18 cellular contexts compared by ENCODE assay signal in the genomic region with DNA sequence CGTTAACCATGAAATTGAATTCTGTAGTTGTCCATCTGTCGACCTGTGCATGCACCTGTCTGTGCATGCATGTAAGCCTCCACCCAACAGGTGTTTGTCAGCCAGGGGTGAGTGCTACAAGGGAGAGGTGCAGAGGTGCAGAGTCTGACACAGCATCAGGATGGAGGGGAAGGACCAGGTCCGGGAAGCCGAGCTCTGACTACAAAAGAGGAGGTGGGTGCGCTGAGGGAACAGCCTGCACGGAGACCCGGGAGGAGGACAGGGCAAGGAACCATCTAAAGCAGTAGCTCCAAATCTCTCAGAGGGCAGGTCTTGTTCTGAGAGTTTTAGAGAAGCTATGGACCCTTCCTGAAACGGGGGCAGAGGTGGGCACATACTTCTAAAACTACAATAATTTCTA.
"Had no signal": no experiment of that assay in that cellular context is flagged by ENCODE, and none has a peak within 500 bp of the region (broad histone marks: within the 10 kb centered on the region; RNA-seq: fewer than 3 reads in every experiment).

No MANE protein-coding gene starts in this region.

- H3K4me3 ChIP-seq: cardiac muscle cell, colonic mucosa, pancreas, tibial artery had no signal

- H3K36me3 ChIP-seq: cardiac muscle cell, colonic mucosa had no signal

- H3K27ac Mint-ChIP-seq: activated CD4-positive, alpha-beta memory T cell treated with anti-CD3 and anti-CD28 coated beads, Interleukin-2, amount 10 ng/mL, durations not matched to agents 7 days and 5 days; activated CD4-positive, alpha-beta T cell treated with anti-CD3 and anti-CD28 coated beads for 36 hours; immature natural killer cell had no signal

- H3K27ac ChIP-seq: cardiac muscle cell, colonic mucosa, pancreas, tibial artery, WERI-Rb-1 had no signal

- H3K9me3 Mint-ChIP-seq: activated CD4-positive, alpha-beta memory T cell treated with anti-CD3 and anti-CD28 coated beads, Interleukin-2, amount 10 ng/mL, durations not matched to agents 7 days and 5 days; activated T-cell treated with anti-CD3 and anti-CD28 coated beads, Interleukin-2, amount 50 U/mL, for 4 hours; immature natural killer cell; naive thymus-derived CD4-positive, alpha-beta T cell had no signal

- H3K27me3 ChIP-seq: cardiac muscle cell, colonic mucosa, pancreas, tibial artery had no signal

- DNase-seq: activated CD4-positive, alpha-beta memory T cell treated with anti-CD3 and anti-CD28 coated beads, Interleukin-2, amount 10 ng/mL, durations not matched to agents 7 days and 5 days; activated CD4-positive, alpha-beta T cell treated with anti-CD3 and anti-CD28 coated beads for 36 hours; activated effector memory CD4-positive, alpha-beta T cell treated with Interleukin-2 at 50 U/mL for 16 hours; activated naive CD4-positive, alpha-beta T cell treated with anti-CD3 and anti-CD28 coated beads, Interleukin-2, amount 50 U/mL, for 16 hours; activated T-cell treated with anti-CD3 and anti-CD28 coated beads, Interleukin-2, amount 50 U/mL, for 4 hours; colonic mucosa; effector CD4-positive, alpha-beta T cell; foreskin fibroblast; glutamatergic neuron; immature natural killer cell; left colon; naive thymus-derived CD4-positive, alpha-beta T cell; pancreas; stimulated activated CD4-positive, alpha-beta T cell treated with anti-CD3 and anti-CD28 coated beads, Interleukin-12 subunit alpha, Interleukin-12 subunit beta, amount 100 ng/mL, for 4 hours; stimulated activated CD4-positive, alpha-beta T cell treated with anti-CD3 and anti-CD28 coated beads, Interleukin-2, amount 100 ng/mL, for 24 hours; tibial artery; WERI-Rb-1 had no signal

- H3K4me3 Mint-ChIP-seq: activated CD4-positive, alpha-beta memory T cell treated with anti-CD3 and anti-CD28 coated beads, Interleukin-2, amount 10 ng/mL, durations not matched to agents 7 days and 5 days; activated CD4-positive, alpha-beta T cell treated with anti-CD3 and anti-CD28 coated beads for 36 hours; activated T-cell treated with anti-CD3 and anti-CD28 coated beads, Interleukin-2, amount 50 U/mL, for 4 hours; immature natural killer cell had no signal

- ATAC-seq: activated CD4-positive, alpha-beta T cell treated with anti-CD3 and anti-CD28 coated beads for 36 hours; activated T-cell treated with anti-CD3 and anti-CD28 coated beads, Interleukin-2, amount 50 U/mL, for 4 hours; left colon; naive thymus-derived CD4-positive, alpha-beta T cell; pancreas had no signal

- H3K9me3 ChIP-seq: colonic mucosa, pancreas, tibial artery had no signal
